8 cellular contexts compared by ENCODE assay signal in genomic region chr5:181243521-181244307, GRCh38. TPM values are rescaled to one million over a fixed set of nuclear protein-coding genes. Genes with fewer than 3 reads are reported as not detected.
A peak's percentile ranks its signal among the peaks of the same experiment; 100 is the strongest.
DNase-seq lines count a peak whose midpoint lies in the region; ATAC-seq and TF ChIP-seq lines count a peak whose summit lies in the region.

RACK1 (minus strand) TSS chr5:181243906; CDS start chr5:181243800, 106 bp downstream.

- H3K4me3 ChIP-seq in BE2C (ENCODE audit: low read depth, low read length) (peak within 1 kb of the TSS; percentile 96), mucosa of rectum (ENCODE audit: low read length in 2 of 2) (peak within 1 kb of the TSS; percentile 96 to 99)

- DNase-seq in BE2C (peak; percentile 90), HS-27A (ENCODE audit: low read depth) (peak; percentile 66), endothelial cell (ENCODE audit: low spot score) (peak; percentile 86), NCI-H2171 treated with DMSO at 0.1 percent for 48 hours (lab: John Stamatoyannopoulos, UW) (no peak)
- DNase-seq in activated CD8-positive, alpha-beta T cell treated with anti-CD3 and anti-CD28 coated beads for 36 hours: peak; percentile 94
- DNase-seq in stimulated activated CD8-positive, alpha-beta memory T cell treated with anti-CD3 and anti-CD28 coated beads, Interleukin-4, amount 100 ng/mL, for 48 hours: peak; percentile 93

- POLR2A ChIA-PET in activated CD8-positive, alpha-beta T cell treated with anti-CD3 and anti-CD28 coated beads for 36 hours (lab: Charles Lee): interaction anchor here (0.6 to 35.9 kb wide), 11 partner anchors 5 to 111 kb away, joined by 3 to 746 read pairs (median 7); partner anchors contain the start of genes RACK1, TRIM41 and TRIM52

- peaks cover 65% of the 10 kb centered on the region for H3K36me3 Mint-ChIP-seq in activated CD8-positive, alpha-beta T cell treated with anti-CD3 and anti-CD28 coated beads for 36 hours (ENCODE audit: low read depth)
- H3K36me3 Mint-ChIP-seq in endothelial cell (ENCODE audit: low read depth, unreplicated experiment): peaks cover 40% of the 10 kb centered on the region

- peaks cover 9% of the 10 kb centered on the region for H3K4me1 ChIP-seq in BE2C
- peaks cover 44 to 45% of the 10 kb centered on the region in 2 donors for H3K4me1 ChIP-seq in mucosa of rectum (ENCODE audit: control insufficient read depth in 2 of 2, insufficient read depth in 2 of 2, low read length in 2 of 2)

- H3K27me3 ChIP-seq in BE2C (no peaks in the 10 kb centered on the region), mucosa of rectum (ENCODE audit: control insufficient read depth in 2 of 2, insufficient read depth in 2 of 2, low read length in 2 of 2) (no peaks in the 10 kb centered on the region)

- TF ChIP-seq CTCF in BE2C (IDR thresholded peaks at IDR 0.05; ENCODE audit: low read depth, low read length): no peak
- no peak for TF ChIP-seq CTCF in activated CD8-positive, alpha-beta T cell treated with anti-CD3 and anti-CD28 coated beads for 36 hours (IDR thresholded peaks at IDR 0.05)
- no peak for TF ChIP-seq CTCF in endothelial cell (IDR thresholded peaks at IDR 0.05; ENCODE audit: unreplicated experiment)

- H3K27me3 Mint-ChIP-seq in activated CD8-positive, alpha-beta T cell treated with anti-CD3 and anti-CD28 coated beads for 36 hours: no peaks in the 10 kb centered on the region
- H3K27me3 Mint-ChIP-seq in endothelial cell (ENCODE audit: unreplicated experiment): peaks cover 18% of the 10 kb centered on the region

- peaks cover 53% of the 10 kb centered on the region for H3K36me3 ChIP-seq in BE2C
- peaks cover 25 to 35% of the 10 kb centered on the region in 2 donors for H3K36me3 ChIP-seq in mucosa of rectum (ENCODE audit: control insufficient read depth in 2 of 2, insufficient read depth in 2 of 2, low read length in 2 of 2)

- H3K9ac ChIP-seq in mucosa of rectum (ENCODE audit: low read depth in 1 of 2, low read length in 2 of 2): peak within 1 kb of the TSS; percentile 90 to 97

- peak within 1 kb of the TSS; percentile 89 to 95 for H3K27ac ChIP-seq in mucosa of rectum (ENCODE audit: low read depth in 2 of 2, low read length in 2 of 2)

- CTCF ChIA-PET in activated CD8-positive, alpha-beta T cell treated with anti-CD3 and anti-CD28 coated beads for 36 hours (lab: Charles Lee): interaction anchor here (0.8 to 2.3 kb wide), 2 partner anchors 12 to 59 kb away, joined by 3 to 10 read pairs; no protein-coding TSS in a partner anchor

- H3K9me3 ChIP-seq in BE2C (no peaks in the 10 kb centered on the region), mucosa of rectum (ENCODE audit: control insufficient read depth in 2 of 2, low read length in 2 of 2) (no peaks in the 10 kb centered on the region)

- H3K4me1 Mint-ChIP-seq in activated CD8-positive, alpha-beta T cell treated with anti-CD3 and anti-CD28 coated beads for 36 hours (ENCODE audit: low read depth): peaks cover 42% of the 10 kb centered on the region
- peaks cover 52% of the 10 kb centered on the region for H3K4me1 Mint-ChIP-seq in endothelial cell (ENCODE audit: unreplicated experiment)

- intact Hi-C loops in activated CD8-positive, alpha-beta T cell treated with anti-CD3 and anti-CD28 coated beads for 36 hours (cut with micrococcal nuclease): loop anchor here (2.0 kb wide), 1 partner anchor 19 kb away; no protein-coding TSS in a partner anchor

- ATAC-seq in GM19467 (IDR thresholded peaks at IDR 0.05; ENCODE audit: unreplicated experiment): peak; percentile 55
- peak; percentile 68 for ATAC-seq in activated CD8-positive, alpha-beta T cell treated with anti-CD3 and anti-CD28 coated beads for 36 hours

- H3K9me3 Mint-ChIP-seq in activated CD8-positive, alpha-beta T cell treated with anti-CD3 and anti-CD28 coated beads for 36 hours: no peaks in the 10 kb centered on the region
- no peaks in the 10 kb centered on the region for H3K9me3 Mint-ChIP-seq in endothelial cell (ENCODE audit: unreplicated experiment)

- peak within 1 kb of the TSS; percentile 100 for H3K27ac Mint-ChIP-seq in activated CD8-positive, alpha-beta T cell treated with anti-CD3 and anti-CD28 coated beads for 36 hours
- peak within 1 kb of the TSS; percentile 98 for H3K27ac Mint-ChIP-seq in endothelial cell (ENCODE audit: unreplicated experiment)

- H3K4me3 Mint-ChIP-seq in activated CD8-positive, alpha-beta T cell treated with anti-CD3 and anti-CD28 coated beads for 36 hours: peak within 1 kb of the TSS; percentile 99
- peak within 1 kb of the TSS; percentile 99 for H3K4me3 Mint-ChIP-seq in endothelial cell (ENCODE audit: unreplicated experiment)

RNA-seq across cellular contexts. Expression of gene RACK1, which starts in this region (rescaled TPM):
- polyA plus RNA-seq in BE2C (2012; ENCODE audit: insufficient read depth, insufficient read length, low read depth): 2,500 TPM
- total RNA-seq in activated CD8-positive, alpha-beta T cell treated with anti-CD3 and anti-CD28 coated beads for 36 hours: 1,000 to 10,000 TPM; 2,759 to 2,801 TPM
- total RNA-seq in endothelial cell (ENCODE audit: unreplicated experiment): 2,232 TPM
